Comparison of ENCODE assay signal across 2 cellular contexts in genomic region chr3:140709751-140710150, GRCh38.
A peak's percentile ranks its signal among the peaks of the same experiment; 100 is the strongest.
TF ChIP-seq lines count a peak whose summit lies in the region.

No MANE protein-coding gene starts in this region.

TF ChIP-seq in HepG2, 621 proteins besides CTCF, POLR2A, EP300 and RAD21:
- TF ChIP-seq ZNF768 (CRISPR knock-in tag; IDR thresholded peaks at IDR 0.05) = peak; percentile 32; the same call in 1 of the 2 replicates
- TF ChIP-seq ZNF672 (CRISPR knock-in tag; IDR thresholded peaks at IDR 0.05) = no peak

TF ChIP-seq in K562, 482 proteins besides CTCF, POLR2A, EP300 and RAD21:
- TF ChIP-seq ARID3B (CRISPR knock-in tag; IDR thresholded peaks at IDR 0.05; ENCODE audit: borderline replicate concordance) = no peak
- peak; percentile 82 for TF ChIP-seq RBM25 (IDR thresholded peaks at IDR 0.05; ENCODE audit: low read depth, low read length, severe bottlenecking)
- peak; percentile 66 for TF ChIP-seq ZFP36 (IDR thresholded peaks at IDR 0.05; ENCODE audit: low read depth, low read length, partially characterized antibody)
- TF ChIP-seq KAT7 (CRISPR knock-in tag; IDR thresholded peaks at IDR 0.05; ENCODE audit: borderline replicate concordance) = no peak
- TF ChIP-seq BRF1 (IDR thresholded peaks at IDR 0.05; ENCODE audit: borderline replicate concordance, extremely low read depth, insufficient read length) = no peak
- TF ChIP-seq PTRF (tag; IDR thresholded peaks at IDR 0.05) = no peak
- no peak for TF ChIP-seq TRIM28 (IDR thresholded peaks at IDR 0.05)
- TF ChIP-seq MTA1 (IDR thresholded peaks at IDR 0.05; ENCODE audit: borderline replicate concordance) = no peak
- TF ChIP-seq ZNF644 (tag; IDR thresholded peaks at IDR 0.05; ENCODE audit: low read depth) = no peak
- TF ChIP-seq ZBTB9 (CRISPR knock-in tag; IDR thresholded peaks at IDR 0.05) = no peak
- no peak for TF ChIP-seq ZHX1 (conservative IDR thresholded peaks at IDR 0.05; ENCODE audit: low read length)
- no peak for TF ChIP-seq ZBTB7A (IDR thresholded peaks at IDR 0.05; ENCODE audit: borderline replicate concordance, control insufficient read depth, low read depth, low read length)
